10 cellular contexts compared by ENCODE assay signal in genomic region chr1:226973898-226974543, GRCh38. TPM values are rescaled to one million over a fixed set of nuclear protein-coding genes. Genes with fewer than 3 reads are reported as not detected.
DNase-seq lines count a peak whose midpoint lies in the region; ATAC-seq and TF ChIP-seq lines count a peak whose summit lies in the region.
"Had no signal": no experiment of that assay in that cellular context is flagged by ENCODE, and none has a peak within 500 bp of the region (broad histone marks: within the 10 kb centered on the region; RNA-seq: fewer than 3 reads in every experiment).

No MANE protein-coding gene starts in this region.

- no peak for ATAC-seq in stimulated activated naive CD8-positive, alpha-beta T cell treated with anti-CD3 and anti-CD28 coated beads, Interleukin-15, amount 100 ng/mL, for 72 hours
- no peak for ATAC-seq in stimulated activated naive CD8-positive, alpha-beta T cell treated with anti-CD3 and anti-CD28 coated beads, Interleukin-15, Interleukin-2, amounts not matched to agents 100 U/mL and 50 U/mL, for 24 hours
- no peak for ATAC-seq in HG03108 (IDR thresholded peaks at IDR 0.05; ENCODE audit: unreplicated experiment)

- H3F3A ChIP-seq in neural progenitor cell (ENCODE audit: low read depth) = no peaks in the 10 kb centered on the region

- H3K9ac ChIP-seq in neural progenitor cell = no peak overlapping the region

- peak overlapping the region; percentile 50 to 77 for H3K27ac Mint-ChIP-seq in stimulated activated naive CD8-positive, alpha-beta T cell treated with anti-CD3 and anti-CD28 coated beads, Interleukin-15, amount 100 ng/mL, for 72 hours
- peak overlapping the region; percentile 87 for H3K27ac Mint-ChIP-seq in neural progenitor cell

- H4K20me1 ChIP-seq in neural progenitor cell (ENCODE audit: low read depth) = peaks cover 3% of the 10 kb centered on the region

- no peaks in the 10 kb centered on the region for H3K9me3 ChIP-seq in neural progenitor cell (ENCODE audit: low read depth)

- TF ChIP-seq CTCF in fibroblast of pulmonary artery (IDR thresholded peaks at IDR 0.05; ENCODE audit: low read length, missing control alignments) (peak; percentile 10), neural progenitor cell (IDR thresholded peaks at IDR 0.05) (no peak)

- no peaks in the 10 kb centered on the region for H3K27me3 Mint-ChIP-seq in stimulated activated naive CD8-positive, alpha-beta T cell treated with anti-CD3 and anti-CD28 coated beads, Interleukin-15, amount 100 ng/mL, for 72 hours
- peaks cover 12% of the 10 kb centered on the region for H3K27me3 Mint-ChIP-seq in neural progenitor cell (ENCODE audit: insufficient read depth, low read depth)

- DNase-seq in stimulated activated naive CD8-positive, alpha-beta T cell treated with anti-CD3 and anti-CD28 coated beads, Interleukin-15, amount 100 ng/mL, for 72 hours = no peak
- DNase-seq in stimulated activated naive CD8-positive, alpha-beta T cell treated with anti-CD3 and anti-CD28 coated beads, Interleukin-15, Interleukin-2, amounts not matched to agents 100 U/mL and 50 U/mL, for 24 hours = no peak
- peak; percentile 79 for DNase-seq in fibroblast of pulmonary artery (ENCODE audit: low read depth)
- no peak for DNase-seq in neural progenitor cell (ENCODE audit: low spot score)
- no peak for DNase-seq in DMS153 (lab: John Stamatoyannopoulos, UW)
- DNase-seq in HEK293T (ENCODE audit: extremely low spot score) = no peak
- DNase-seq in A172 (ENCODE audit: low spot score) = no peak
- DNase-seq: activated CD4-positive, alpha-beta T cell treated with anti-CD3 and anti-CD28 coated beads for 4 hours; stimulated activated CD4-positive, alpha-beta T cell treated with anti-CD3 and anti-CD28 coated beads, Interleukin-4, amount 100 ng/mL, for 1 hour had no signal

- H3K27me3 ChIP-seq in neural progenitor cell = no peaks in the 10 kb centered on the region

- H3K4me3 Mint-ChIP-seq in stimulated activated naive CD8-positive, alpha-beta T cell treated with anti-CD3 and anti-CD28 coated beads, Interleukin-15, amount 100 ng/mL, for 72 hours = no peak overlapping the region
- H3K4me3 Mint-ChIP-seq in neural progenitor cell = no peak overlapping the region

- peaks cover 4% of the 10 kb centered on the region for H3K36me3 Mint-ChIP-seq in neural progenitor cell

- H3K27ac ChIP-seq in neural progenitor cell = peak overlapping the region; percentile 73

- no peaks in the 10 kb centered on the region for H3K79me2 ChIP-seq in neural progenitor cell (ENCODE audit: low read depth)

- no peak overlapping the region for H3K4me3 ChIP-seq in fibroblast of pulmonary artery (replicated peaks; ENCODE audit: low read depth, low read length)
- H3K4me3 ChIP-seq in neural progenitor cell = no peak overlapping the region

- H3K9me3 Mint-ChIP-seq in stimulated activated naive CD8-positive, alpha-beta T cell treated with anti-CD3 and anti-CD28 coated beads, Interleukin-15, amount 100 ng/mL, for 72 hours = peaks cover 7 to 8% of the 10 kb centered on the region in 2 donors
- peaks cover 11% of the 10 kb centered on the region for H3K9me3 Mint-ChIP-seq in neural progenitor cell

- no peak overlapping the region for H2AFZ ChIP-seq in neural progenitor cell (replicated peaks)

- POLR2A ChIA-PET in HEK293T (lab: Yijun Ruan, JAX) = no interaction called here

- CTCF ChIA-PET in HEK293T (lab: Yijun Ruan, JAX) = interaction anchor here (1.2 kb wide), 2 partner anchors 29 to 324 kb away, joined by 3 to 4 read pairs; no protein-coding TSS in a partner anchor

- H3K4me1 ChIP-seq in neural progenitor cell = peaks cover 30% of the 10 kb centered on the region

- H3K36me3 ChIP-seq in neural progenitor cell = no peaks in the 10 kb centered on the region

- H3K4me1 Mint-ChIP-seq in stimulated activated naive CD8-positive, alpha-beta T cell treated with anti-CD3 and anti-CD28 coated beads, Interleukin-15, amount 100 ng/mL, for 72 hours = no peaks in the 10 kb centered on the region
- peaks cover 27% of the 10 kb centered on the region for H3K4me1 Mint-ChIP-seq in neural progenitor cell

- H3K4me2 ChIP-seq in neural progenitor cell = peak overlapping the region; percentile 57

TF ChIP-seq in HEK293T, 16 proteins besides CTCF, POLR2A, EP300 and RAD21:
- no peak for TF ChIP-seq HDGF (IDR thresholded peaks at IDR 0.05; ENCODE audit: borderline replicate concordance)
- TF ChIP-seq NFRKB (IDR thresholded peaks at IDR 0.05) = no peak
- TF ChIP-seq FOXM1 (IDR thresholded peaks at IDR 0.05; ENCODE audit: borderline replicate concordance) = no peak
- TF ChIP-seq ARNT (IDR thresholded peaks at IDR 0.05) = no peak
- no peak for TF ChIP-seq ZNF384 (IDR thresholded peaks at IDR 0.05)
- no peak for TF ChIP-seq CTBP1 (IDR thresholded peaks at IDR 0.05; ENCODE audit: borderline replicate concordance)
- no peak for TF ChIP-seq BHLHE40 (IDR thresholded peaks at IDR 0.05; ENCODE audit: borderline replicate concordance)
- no peak for TF ChIP-seq FOXK2 (IDR thresholded peaks at IDR 0.05)
- TF ChIP-seq SUZ12 (IDR thresholded peaks at IDR 0.05) = no peak
- no peak for TF ChIP-seq L3MBTL2 (conservative IDR thresholded peaks at IDR 0.05)
- TF ChIP-seq TARDBP (IDR thresholded peaks at IDR 0.05) = no peak
- TF ChIP-seq SP1 (IDR thresholded peaks at IDR 0.05) = no peak

RNA-seq across cellular contexts. Expression of gene COQ8A, which starts 33.9 kb away (rescaled TPM):
- total RNA-seq in neural progenitor cell (ENCODE audit: low replicate concordance) = 13.8 and 18.8 TPM in 2 replicates
- 6.9 and 7.9 TPM in 2 replicates for total RNA-seq in A172 (2014; rRNA removed; shearing (Covaris generic))
